In the genomic region with DNA sequence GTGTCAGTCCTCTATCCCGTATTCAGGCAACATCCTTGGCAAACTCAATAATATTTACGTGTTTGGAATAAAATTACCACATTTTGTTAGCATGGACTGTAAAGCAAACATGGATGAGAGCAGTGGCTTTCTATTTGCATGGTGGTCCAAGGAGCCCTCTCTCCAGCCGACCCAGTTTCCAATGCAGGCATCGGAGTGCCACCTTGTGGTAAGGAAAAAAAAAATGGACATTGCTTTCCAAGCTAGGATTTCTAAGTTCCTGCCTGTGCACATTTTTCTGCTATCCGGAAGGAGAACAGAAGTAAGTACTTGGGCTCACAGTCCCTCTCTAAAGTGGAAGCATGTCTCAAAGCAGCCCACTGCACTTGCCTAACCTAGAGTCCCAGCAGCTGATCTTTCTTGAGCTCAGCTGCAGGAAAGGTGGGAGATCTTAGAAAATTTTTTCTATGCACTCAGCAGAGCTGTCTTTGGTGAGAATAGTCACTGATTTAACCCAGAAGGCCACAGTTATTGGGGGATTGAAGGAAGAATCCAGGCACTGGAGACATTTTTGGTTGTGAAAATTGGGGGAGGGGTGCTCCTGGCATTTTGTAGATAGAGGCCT, we compare ENCODE assay signal across 9 cellular contexts. TPM values are rescaled to one million over a fixed set of nuclear protein-coding genes. Genes with fewer than 3 reads are reported as not detected.
A peak's percentile ranks its signal among the peaks of the same experiment; 100 is the strongest.
DNase-seq lines count a peak whose midpoint lies in the region; ATAC-seq, FAIRE-seq and TF ChIP-seq lines count a peak whose summit lies in the region.
"Had no signal": no experiment of that assay in that cellular context is flagged by ENCODE, and none has a peak within 500 bp of the region (broad histone marks: within the 10 kb centered on the region; RNA-seq: fewer than 3 reads in every experiment).

No MANE protein-coding gene starts in this region.

- TF ChIP-seq CTCF in D721Med (IDR thresholded peaks at IDR 0.05; ENCODE audit: insufficient read depth, missing control alignments) (peak; percentile 70), VCaP (conservative IDR thresholded peaks at IDR 0.05) (peak; percentile 62)

- in situ Hi-C loops in KBM-7 (cut with MboI; ENCODE audit: low pct_unique_long_range_greater_than_20kb, low sequenced_read_pairs), result no loop called here

- no peak overlapping the region for H3K27ac ChIP-seq in VCaP

- H3K9me3 Mint-ChIP-seq in activated naive CD8-positive, alpha-beta T cell treated with anti-CD3 and anti-CD28 coated beads for 36 hours, result no peaks in the 10 kb centered on the region
- H3K9me3 Mint-ChIP-seq: memory B cell had no signal

- DNase-seq in D721Med (ENCODE audit: insufficient read length, low spot score) (peak; percentile 27), KBM-7 (peak; percentile 57), left lobe of liver (ENCODE audit: low spot score) (no peak), HPDE6-E6E7 (ENCODE audit: extremely low spot score) (no peak), AML-193 (lab: John Stamatoyannopoulos, UW) (no peak)
- DNase-seq in activated naive CD8-positive, alpha-beta T cell treated with anti-CD3 and anti-CD28 coated beads for 36 hours, result no peak

- H3K27ac Mint-ChIP-seq in activated naive CD8-positive, alpha-beta T cell treated with anti-CD3 and anti-CD28 coated beads for 36 hours, result no peak overlapping the region
- H3K27ac Mint-ChIP-seq: memory B cell had no signal

- H3K4me3 Mint-ChIP-seq in activated naive CD8-positive, alpha-beta T cell treated with anti-CD3 and anti-CD28 coated beads for 36 hours, result no peak overlapping the region
- H3K4me3 Mint-ChIP-seq: memory B cell had no signal

- peaks cover 13% of the 10 kb centered on the region for H3K27me3 Mint-ChIP-seq in activated naive CD8-positive, alpha-beta T cell treated with anti-CD3 and anti-CD28 coated beads for 36 hours

- no peaks in the 10 kb centered on the region for H3K36me3 Mint-ChIP-seq in activated naive CD8-positive, alpha-beta T cell treated with anti-CD3 and anti-CD28 coated beads for 36 hours
- H3K36me3 Mint-ChIP-seq: memory B cell had no signal

- FAIRE-seq in D721Med (lab: Jason Lieb, UNC), result no peak

- H3K4me1 Mint-ChIP-seq in activated naive CD8-positive, alpha-beta T cell treated with anti-CD3 and anti-CD28 coated beads for 36 hours, result no peaks in the 10 kb centered on the region
- H3K4me1 Mint-ChIP-seq: memory B cell had no signal

- peak; percentile 68 for ATAC-seq in left lobe of liver
- ATAC-seq in GM18907 (IDR thresholded peaks at IDR 0.05; ENCODE audit: unreplicated experiment), result no peak

RNA-seq across cellular contexts. Expression of a gene that starts 46.0 kb away (rescaled TPM):
- 5.2 TPM for total RNA-seq in left lobe of liver
- total RNA-seq in activated naive CD8-positive, alpha-beta T cell treated with anti-CD3 and anti-CD28 coated beads for 36 hours, result 10 to 100 TPM; 14.0 to 16.3 TPM

Comparison
In these comparisons a context has a peak if more than half of its experiments do, and no peak if none do; other contexts are left out.
1. DNase-seq: peak in D721Med (single experiment) and KBM-7 (single experiment); none in left lobe of liver (single experiment), activated naive CD8-positive, alpha-beta T cell treated with anti-CD3 and anti-CD28 coated beads for 36 hours (single experiment), HPDE6-E6E7 (single experiment) and AML-193 (0 of 2).